Comparison of ENCODE assay signal across 8 cellular contexts in genomic region chr7:50595538-50596102, GRCh38. TPM values are rescaled to one million over a fixed set of nuclear protein-coding genes. Genes with fewer than 3 reads are reported as not detected.
DNase-seq lines count a peak whose midpoint lies in the region; ATAC-seq, FAIRE-seq and TF ChIP-seq lines count a peak whose summit lies in the region.

No MANE protein-coding gene starts in this region.

- no peaks in the 10 kb centered on the region for H3K79me2 ChIP-seq in OCI-LY1 (ENCODE audit: insufficient read depth, low read length)
- H3K79me2 ChIP-seq in H1 (ENCODE audit: control insufficient read depth in 1 of 2, insufficient read depth in 2 of 2, low read length in 2 of 2), result no peaks in the 10 kb centered on the region

- FAIRE-seq in H1 (lab: Jason Lieb, UNC), result peak; percentile 73

- TF ChIP-seq EP300 in H1 (IDR thresholded peaks at IDR 0.05; ENCODE audit: borderline replicate concordance in 1 of 2, low read depth in 2 of 2, low read length in 2 of 2), result no peak

- H2BK12ac ChIP-seq in H1 (ENCODE audit: low read depth, low read length), result no peak overlapping the region

- H2AK5ac ChIP-seq in H1 (ENCODE audit: low read depth, low read length), result no peak overlapping the region

- H3K27me3 ChIP-seq in OCI-LY1 (ENCODE audit: insufficient read depth, low read length) (peaks cover 12% of the 10 kb centered on the region; the same call in 1 of the 2 replicates), H1 (replicated peaks in 1 of 4; ENCODE audit: control insufficient read depth in 3 of 4, extremely low read depth in 1 of 4, insufficient read depth in 3 of 4, low read length in 3 of 4) (no peaks in the 10 kb centered on the region)

- POLR2A ChIA-PET in H1 (lab: Charles Lee; ENCODE audit: partially characterized antibody), result interaction anchor here (0.7 to 1.3 kb wide), 2 partner anchors 14 to 196 kb away, joined by 3 to 4 read pairs; no protein-coding TSS in a partner anchor

- H4K5ac ChIP-seq in H1 (ENCODE audit: insufficient read length, low read depth, low read length), result no peak overlapping the region

- no peaks in the 10 kb centered on the region; the same call in 1 of the 2 replicates for H3K79me1 ChIP-seq in H1 (ENCODE audit: low read depth, low read length)

- H3K4me2 ChIP-seq in OCI-LY1 (ENCODE audit: low read length) (no peak overlapping the region), H1 (ENCODE audit: insufficient read depth in 1 of 2, low read depth in 2 of 2, low read length in 2 of 2) (no peak overlapping the region)

- H3K23me2 ChIP-seq in H1 (ENCODE audit: low read depth, low read length), result no peaks in the 10 kb centered on the region

- peak; percentile 70 to 75 for TF ChIP-seq RAD21 in H1 (IDR thresholded peaks at IDR 0.05 in 1 of 2, conservative IDR thresholded peaks at IDR 0.05 in 1 of 2; ENCODE audit: low read depth in 2 of 2, low read length in 2 of 2)

- H2BK120ac ChIP-seq in H1 (replicated peaks; ENCODE audit: low read depth, low read length), result no peak overlapping the region

- no peak overlapping the region for H4K91ac ChIP-seq in H1 (replicated peaks; ENCODE audit: insufficient read length, low read length)

- H3K9me2 ChIP-seq in OCI-LY1 (ENCODE audit: low read depth, low read length), result no peaks in the 10 kb centered on the region

- H2BK5ac ChIP-seq in H1 (ENCODE audit: low read depth, low read length), result no peak overlapping the region

- H3K9me3 ChIP-seq in OCI-LY1 (ENCODE audit: low read length) (no peaks in the 10 kb centered on the region), H1 (ENCODE audit: insufficient read depth in 2 of 2, low read depth in 1 of 2, low read length in 1 of 2) (no peaks in the 10 kb centered on the region), mucosa of descending colon (no peaks in the 10 kb centered on the region)

- no peak overlapping the region for H3K4me3 ChIP-seq in GM12864 (ENCODE audit: low read depth, low read length)
- H3K4me3 ChIP-seq in OCI-LY1 (ENCODE audit: low read depth, low read length, poor library complexity, severe bottlenecking), result no peak overlapping the region
- H3K4me3 ChIP-seq in H1 (ENCODE audit: extremely low read depth in 1 of 4, insufficient read depth in 2 of 4, low read depth in 3 of 4, low read length in 4 of 4), result no peak overlapping the region
- H3K4me3 ChIP-seq in mucosa of descending colon, result no peak overlapping the region

- TF ChIP-seq CTCF in GM12864 (IDR thresholded peaks at IDR 0.05; ENCODE audit: low read depth, low read length, missing control alignments) (peak; percentile 62), OCI-LY1 (IDR thresholded peaks at IDR 0.05; ENCODE audit: low read length) (peak; percentile 46), H1 (IDR thresholded peaks at IDR 0.05; ENCODE audit: control extremely low read depth in 1 of 3, insufficient read depth in 1 of 3, low read depth in 1 of 3, low read length in 3 of 3) (peak; percentile 67 to 74 (median 67)), mucosa of descending colon (IDR thresholded peaks at IDR 0.05) (no peak)

- no peak overlapping the region for H4K8ac ChIP-seq in H1 (ENCODE audit: extremely low read depth, insufficient read depth, low read length)

- H3K9ac ChIP-seq in OCI-LY1 (ENCODE audit: low read length) (no peak overlapping the region), H1 (replicated peaks in 1 of 4; ENCODE audit: extremely low read depth in 1 of 4, low read depth in 3 of 4, low read length in 3 of 4) (no peak overlapping the region)

- no peak overlapping the region for H2BK15ac ChIP-seq in H1 (ENCODE audit: low read length)

- 91% methylated on average over 4 of the region's 4 CpGs; no CpG with 5 or more reads in 1 of the 2 experiments for WGBS in H1 (ENCODE audit: extremely low coverage in 1 of 2, insufficient coverage in 1 of 2, insufficient read length in 1 of 2, insufficient replicate concordance in 2 of 2, low coverage in 1 of 2, low lambda C conversion rate in 2 of 2, missing lambda C conversion rate in 1 of 2), 2 experiments

- H3K4me1 ChIP-seq in OCI-LY1 (ENCODE audit: insufficient read depth, low read length, severe bottlenecking) (no peaks in the 10 kb centered on the region), H1 (replicated peaks in 1 of 4; ENCODE audit: control insufficient read depth in 3 of 4, insufficient read depth in 4 of 4, low read length in 3 of 4) (no peaks in the 10 kb centered on the region; a peak in 1 of 7 replicates), mucosa of descending colon (ENCODE audit: low read depth) (no peaks in the 10 kb centered on the region)

- H3K18ac ChIP-seq in H1 (ENCODE audit: extremely low read depth, low read length), result no peak overlapping the region

- no peak overlapping the region for H3K23ac ChIP-seq in H1 (ENCODE audit: insufficient read length)

- ATAC-seq in HG02973 (IDR thresholded peaks at IDR 0.05; ENCODE audit: unreplicated experiment) (peak; percentile 39), mucosa of descending colon (peak; percentile 81), GM21786 (IDR thresholded peaks at IDR 0.05; ENCODE audit: unreplicated experiment) (no peak)

- H3K56ac ChIP-seq in H1 (replicated peaks; ENCODE audit: insufficient read length, low read depth, low read length), result no peak overlapping the region

- CTCF ChIA-PET in H1 (lab: Charles Lee; ENCODE audit: partially characterized antibody), result interaction anchor here (0.6 to 4.7 kb wide), 21 partner anchors 8 to 779 kb away, joined by 3 to 33 read pairs (median 4); no protein-coding TSS in a partner anchor

- TF ChIP-seq POLR2A in H1 (IDR thresholded peaks at IDR 0.05; ENCODE audit: control extremely low read depth in 1 of 2, low read depth in 2 of 2, low read length in 2 of 2), result no peak

- no peaks in the 10 kb centered on the region for H3F3A ChIP-seq in OCI-LY1 (ENCODE audit: insufficient read depth, low read length)

- H3K4ac ChIP-seq in H1 (replicated peaks; ENCODE audit: insufficient read length, low read depth, low read length), result no peak overlapping the region

- H2AFZ ChIP-seq in OCI-LY1 (ENCODE audit: low read length) (no peak overlapping the region), H1 (ENCODE audit: low read length) (no peak overlapping the region)

- intact Hi-C loops in mucosa of descending colon (cut with DNase I, micrococcal nuclease), result no loop called here

- DNase-seq in ACHN (peak; percentile 53), GM12864 (ENCODE audit: low read depth) (no peak), H1 (ENCODE audit: low read depth in 1 of 2, low spot score in 2 of 2) (no peak), mucosa of descending colon (peak in 1 of 3 donors; percentile 64), KBM-7 (no peak)

- in situ Hi-C loops in ACHN (cut with HindIII; ENCODE audit: low pct_ligation_motif_present, low pct_unique_long_range_greater_than_20kb, low sequenced_read_pairs), result no loop called here
- in situ Hi-C loops in KBM-7 (cut with MboI; ENCODE audit: low pct_unique_long_range_greater_than_20kb, low sequenced_read_pairs), result no loop called here

- H3K27ac ChIP-seq in OCI-LY1 (ENCODE audit: low read depth, low read length, poor library complexity, severe bottlenecking) (no peak overlapping the region), H1 (ENCODE audit: low read depth, low read length) (no peak overlapping the region)

- no peaks in the 10 kb centered on the region for H4K20me1 ChIP-seq in OCI-LY1 (ENCODE audit: insufficient read depth, low read length)
- peaks cover 0 to 2% of the 10 kb centered on the region in 2 experiments for H4K20me1 ChIP-seq in H1 (replicated peaks in 1 of 2; ENCODE audit: control insufficient read depth in 1 of 2, insufficient read depth in 2 of 2, low read length in 2 of 2)

- H2BK20ac ChIP-seq in H1 (ENCODE audit: low read length), result no peak overlapping the region

- no peak overlapping the region for H3K14ac ChIP-seq in H1 (ENCODE audit: insufficient read length)

- H3K36me3 ChIP-seq in OCI-LY1 (ENCODE audit: insufficient read depth, low read length), result no peaks in the 10 kb centered on the region
- H3K36me3 ChIP-seq in H1 (ENCODE audit: control insufficient read depth in 2 of 4, insufficient read depth in 4 of 4, low read length in 3 of 4), result peaks cover 3 to 17% (median 14%) of the 10 kb centered on the region in 4 experiments; a peak in 7 of 8 replicates
- no peaks in the 10 kb centered on the region for H3K36me3 ChIP-seq in mucosa of descending colon (ENCODE audit: low read depth)

TF ChIP-seq in H1, 55 proteins besides CTCF, POLR2A, EP300 and RAD21:
- TF ChIP-seq BCL11A (IDR thresholded peaks at IDR 0.05; ENCODE audit: low read depth in 2 of 2, low read length in 2 of 2), result no peak
- no peak for TF ChIP-seq NRF1 (IDR thresholded peaks at IDR 0.05; ENCODE audit: low read depth, low read length)
- 0 out of 2 replicates have a peak, but pooled peaks have one; percentile 7 for TF ChIP-seq TEAD4 (IDR thresholded peaks at IDR 0.05; ENCODE audit: low read depth, low read length)
- TF ChIP-seq PHF8 (conservative IDR thresholded peaks at IDR 0.05; ENCODE audit: low read depth, low read length), result no peak
- TF ChIP-seq CHD1 (IDR thresholded peaks at IDR 0.05; ENCODE audit: low read depth, low read length), result no peak
- no peak for TF ChIP-seq SP1 (IDR thresholded peaks at IDR 0.05; ENCODE audit: low read depth, low read length)
- no peak for TF ChIP-seq RBBP5 (IDR thresholded peaks at IDR 0.05; ENCODE audit: borderline replicate concordance, low read depth, low read length)
- no peak for TF ChIP-seq ASH2L (IDR thresholded peaks at IDR 0.05; ENCODE audit: low read length)
- TF ChIP-seq MAX (IDR thresholded peaks at IDR 0.05), result 0 out of 2 replicates have a peak, but pooled peaks have one; percentile 27
- no peak for TF ChIP-seq CEBPB (IDR thresholded peaks at IDR 0.05; ENCODE audit: low read depth, low read length)
- TF ChIP-seq CREB1 (IDR thresholded peaks at IDR 0.05), result peak; percentile 33; the same call in 1 of the 2 replicates

RNA-seq across cellular contexts. Expression of gene DDC, which starts 30.4 kb away (rescaled TPM):
- not detected in 2 replicates for total RNA-seq in H1 (2021; fragmentation: NEBNext Ultra II Directional; extraction: Animal tissue kit (Norgen Biotek cat#: 25700))
- polyA plus RNA-seq in H1 (2011; rRNA removed), result 0.05 TPM in 1 of 2 replicates, not detected in the other
- polyA plus RNA-seq in H1 (2011; cell fraction: cytosol; rRNA removed), result not detected
- polyA plus RNA-seq in H1 (2011; cell fraction: nucleus; rRNA removed), result 0.13 TPM
- polyA plus RNA-seq in H1 (2012, experiment 1 of 2), result not detected in 4 replicates
- not detected for polyA plus RNA-seq in H1 (2012, experiment 2 of 2)
- polyA plus RNA-seq in H1 (2013, experiment 1 of 2), result 0.10 TPM
- polyA plus RNA-seq in H1 (2013, experiment 2 of 2), result not detected
- polyA minus RNA-seq in H1 (2011; rRNA and poly(A)+ RNA removed), result not detected in 2 replicates
- polyA minus RNA-seq in H1 (2011; cell fraction: cytosol; rRNA and poly(A)+ RNA removed), result not detected
- not detected for polyA minus RNA-seq in H1 (2011; cell fraction: nucleus; rRNA and poly(A)+ RNA removed)
- 10 to 100 TPM; 29.6 to 94.5 (median 74.4) TPM for total RNA-seq in mucosa of descending colon

Comparison
In these comparisons a context has a peak if more than half of its experiments do, and no peak if none do; other contexts are left out.
1. RNA of gene DDC, which starts 30.4 kb away (total RNA-seq): 29.6 to 94.5 TPM in mucosa of descending colon; not detected in H1; every median in the first group is over 10 times any median in the second.